In genomic region chr2:30351087-30351486, GRCh38 we compare ENCODE assay signal across 17 cellular contexts.
"Had no signal": no experiment of that assay in that cellular context is flagged by ENCODE, and none has a peak within 500 bp of the region (broad histone marks: within the 10 kb centered on the region; RNA-seq: fewer than 3 reads in every experiment).

No MANE protein-coding gene starts in this region.

- ATAC-seq: activated CD4-positive, alpha-beta T cell treated with anti-CD3 and anti-CD28 coated beads for 36 hours; activated T-cell treated with anti-CD3 and anti-CD28 coated beads, Interleukin-2, amount 50 U/mL, for 4 hours; naive thymus-derived CD4-positive, alpha-beta T cell had no signal

- H3K4me3 ChIP-seq: cardiac muscle cell, gastrocnemius medialis, lung, SJCRH30, smooth muscle cell had no signal

- H3K27me3 ChIP-seq: cardiac muscle cell, gastrocnemius medialis, SJCRH30 had no signal

- H3K4me2 ChIP-seq: smooth muscle cell had no signal

- H3K9me3 Mint-ChIP-seq: activated CD4-positive, alpha-beta memory T cell treated with anti-CD3 and anti-CD28 coated beads, Interleukin-2, amount 10 ng/mL, durations not matched to agents 7 days and 5 days; activated T-cell treated with anti-CD3 and anti-CD28 coated beads, Interleukin-2, amount 50 U/mL, for 4 hours had no signal

- H3K9me3 ChIP-seq: gastrocnemius medialis, SJCRH30 had no signal

- H3K4me3 Mint-ChIP-seq: activated CD4-positive, alpha-beta memory T cell treated with anti-CD3 and anti-CD28 coated beads, Interleukin-2, amount 10 ng/mL, durations not matched to agents 7 days and 5 days; activated CD4-positive, alpha-beta T cell treated with anti-CD3 and anti-CD28 coated beads for 36 hours; activated T-cell treated with anti-CD3 and anti-CD28 coated beads, Interleukin-2, amount 50 U/mL, for 4 hours; naive thymus-derived CD4-positive, alpha-beta T cell had no signal

- H3K27ac ChIP-seq: cardiac muscle cell, SJCRH30 had no signal

- H3K36me3 ChIP-seq: cardiac muscle cell, gastrocnemius medialis, SJCRH30 had no signal

- DNase-seq: activated CD4-positive, alpha-beta memory T cell treated with anti-CD3 and anti-CD28 coated beads, Interleukin-2, amount 10 ng/mL, durations not matched to agents 7 days and 5 days; activated CD4-positive, alpha-beta T cell treated with anti-CD3 and anti-CD28 coated beads for 36 hours; activated effector memory CD4-positive, alpha-beta T cell treated with Interleukin-2 at 50 U/mL for 16 hours; activated naive CD4-positive, alpha-beta T cell treated with anti-CD3 and anti-CD28 coated beads, Interleukin-2, amount 50 U/mL, for 16 hours; activated T-cell treated with anti-CD3 and anti-CD28 coated beads, Interleukin-2, amount 50 U/mL, for 4 hours; effector CD4-positive, alpha-beta T cell; gastrocnemius medialis; naive thymus-derived CD4-positive, alpha-beta T cell; posterior cingulate gyrus; SJCRH30; T-helper 2 cell had no signal

- FAIRE-seq: colon, islet of Langerhans, urothelium cell line had no signal

- H3K4me1 ChIP-seq: SJCRH30 had no signal

- H3K27ac Mint-ChIP-seq: activated CD4-positive, alpha-beta memory T cell treated with anti-CD3 and anti-CD28 coated beads, Interleukin-2, amount 10 ng/mL, durations not matched to agents 7 days and 5 days; activated CD4-positive, alpha-beta T cell treated with anti-CD3 and anti-CD28 coated beads for 36 hours had no signal

- H3K27me3 Mint-ChIP-seq: activated CD4-positive, alpha-beta memory T cell treated with anti-CD3 and anti-CD28 coated beads, Interleukin-2, amount 10 ng/mL, durations not matched to agents 7 days and 5 days; activated CD4-positive, alpha-beta T cell treated with anti-CD3 and anti-CD28 coated beads for 36 hours; naive thymus-derived CD4-positive, alpha-beta T cell had no signal
